Comparison of ENCODE assay signal across 18 cellular contexts in genomic region chr1:22910986-22911651, GRCh38.
A peak's percentile ranks its signal among the peaks of the same experiment; 100 is the strongest.
DNase-seq lines count a peak whose midpoint lies in the region; ATAC-seq and TF ChIP-seq lines count a peak whose summit lies in the region.
"Had no signal": no experiment of that assay in that cellular context is flagged by ENCODE, and none has a peak within 500 bp of the region (broad histone marks: within the 10 kb centered on the region; RNA-seq: fewer than 3 reads in every experiment).

No MANE protein-coding gene starts in this region.

- H3K27ac Mint-ChIP-seq in HFFc6 (no peak overlapping the region), mesothelial cell of epicardium (no peak overlapping the region), immature natural killer cell (no peak overlapping the region)
- no peak overlapping the region for H3K27ac Mint-ChIP-seq in stimulated activated effector memory CD8-positive, alpha-beta T cell treated with anti-CD3 and anti-CD28 coated beads, Interleukin-12 subunit alpha, Interleukin-12 subunit beta, amount 100 ng/mL, for 72 hours
- H3K27ac Mint-ChIP-seq: B cell; CD4-positive, CD25-positive, alpha-beta regulatory T cell; CD8-positive, alpha-beta T cell had no signal

- no peak overlapping the region for H3K4me3 Mint-ChIP-seq in HFFc6
- no peak overlapping the region for H3K4me3 Mint-ChIP-seq in mesothelial cell of epicardium
- H3K4me3 Mint-ChIP-seq in stimulated activated effector memory CD8-positive, alpha-beta T cell treated with anti-CD3 and anti-CD28 coated beads, Interleukin-12 subunit alpha, Interleukin-12 subunit beta, amount 100 ng/mL, for 72 hours = no peak overlapping the region
- H3K4me3 Mint-ChIP-seq in immature natural killer cell = no peak overlapping the region
- H3K4me3 Mint-ChIP-seq: B cell; CD4-positive, CD25-positive, alpha-beta regulatory T cell; CD8-positive, alpha-beta T cell had no signal

- ATAC-seq in stimulated activated effector memory CD8-positive, alpha-beta T cell treated with anti-CD3 and anti-CD28 coated beads, Interleukin-12 subunit alpha, Interleukin-12 subunit beta, amount 100 ng/mL, for 72 hours = peak; percentile 26
- ATAC-seq: CD8-positive, alpha-beta T cell; GM12878 had no signal

- H3K4me1 Mint-ChIP-seq in HFFc6 (ENCODE audit: low read depth) (no peaks in the 10 kb centered on the region), mesothelial cell of epicardium (no peaks in the 10 kb centered on the region), immature natural killer cell (no peaks in the 10 kb centered on the region)
- no peaks in the 10 kb centered on the region for H3K4me1 Mint-ChIP-seq in stimulated activated effector memory CD8-positive, alpha-beta T cell treated with anti-CD3 and anti-CD28 coated beads, Interleukin-12 subunit alpha, Interleukin-12 subunit beta, amount 100 ng/mL, for 72 hours
- H3K4me1 Mint-ChIP-seq: B cell; CD4-positive, CD25-positive, alpha-beta regulatory T cell had no signal

- H3K36me3 Mint-ChIP-seq in HFFc6 (ENCODE audit: low read depth) (0 out of 2 replicates have a peak, but pooled peaks cover 4% of the 10 kb centered on the region), mesothelial cell of epicardium (peaks cover 36% of the 10 kb centered on the region), immature natural killer cell (no peaks in the 10 kb centered on the region)
- H3K36me3 Mint-ChIP-seq in stimulated activated effector memory CD8-positive, alpha-beta T cell treated with anti-CD3 and anti-CD28 coated beads, Interleukin-12 subunit alpha, Interleukin-12 subunit beta, amount 100 ng/mL, for 72 hours = no peaks in the 10 kb centered on the region
- H3K36me3 Mint-ChIP-seq: CD4-positive, CD25-positive, alpha-beta regulatory T cell; CD8-positive, alpha-beta T cell had no signal

- H3K27me3 Mint-ChIP-seq in HFFc6 (ENCODE audit: insufficient read depth) (peaks cover 6% of the 10 kb centered on the region), mesothelial cell of epicardium (ENCODE audit: low read depth) (no peaks in the 10 kb centered on the region), immature natural killer cell (ENCODE audit: low read depth in 3 of 3) (peaks cover 0 to 6% (median 1%) of the 10 kb centered on the region in 3 donors)

- TF ChIP-seq CTCF in HFFc6 (IDR thresholded peaks at IDR 0.05) = peak; percentile 31; the same call in 1 of the 2 replicates
- TF ChIP-seq CTCF in mesothelial cell of epicardium (IDR thresholded peaks at IDR 0.05; ENCODE audit: unreplicated experiment) = peak; percentile 17

- DNase-seq in HFFc6 (no peak), mesothelial cell of epicardium (ENCODE audit: low spot score in 2 of 2, unreplicated experiment in 2 of 2) (no peak), NCI-H510A treated with DMSO at 0.1 percent for 48 hours (lab: John Stamatoyannopoulos, UW) (no peak), NCI-H1436 treated with DMSO at 0.1 percent for 48 hours (lab: John Stamatoyannopoulos, UW) (no peak), immature natural killer cell (no peak)
- no peak for DNase-seq in stimulated activated effector memory CD8-positive, alpha-beta T cell treated with anti-CD3 and anti-CD28 coated beads, Interleukin-12 subunit alpha, Interleukin-12 subunit beta, amount 100 ng/mL, for 72 hours (ENCODE audit: low spot score in 2 of 2)
- DNase-seq in activated CD4-positive, CD25-positive, alpha-beta regulatory T cell treated with anti-CD3 and anti-CD28 coated beads, Interleukin-2, amount 50 U/mL, for 72 hours = no peak
- DNase-seq: Caco-2; CD4-positive, CD25-positive, alpha-beta regulatory T cell; CD8-positive, alpha-beta T cell; DMS153; EL; GDM1; GM23248; H7; HCEC 1CT had no signal

- H3K9me3 Mint-ChIP-seq in HFFc6 = no peaks in the 10 kb centered on the region
- H3K9me3 Mint-ChIP-seq in mesothelial cell of epicardium = no peaks in the 10 kb centered on the region
- H3K9me3 Mint-ChIP-seq in stimulated activated effector memory CD8-positive, alpha-beta T cell treated with anti-CD3 and anti-CD28 coated beads, Interleukin-12 subunit alpha, Interleukin-12 subunit beta, amount 100 ng/mL, for 72 hours = no peaks in the 10 kb centered on the region
- H3K9me3 Mint-ChIP-seq in immature natural killer cell = no peaks in the 10 kb centered on the region
- H3K9me3 Mint-ChIP-seq: CD4-positive, CD25-positive, alpha-beta regulatory T cell; CD8-positive, alpha-beta T cell had no signal
